ENCODE assay signal across 8 cellular contexts in genomic region chr15:83010709-83011270, GRCh38. TPM values are rescaled to one million over a fixed set of nuclear protein-coding genes. Genes with fewer than 3 reads are reported as not detected.
DNase-seq lines count a peak whose midpoint lies in the region; ATAC-seq and TF ChIP-seq lines count a peak whose summit lies in the region.

No MANE protein-coding gene starts in this region.

- CTCF ChIA-PET in AG04449 (lab: Yijun Ruan, JAX), result interaction anchor here (0.6 to 5.7 kb wide), 49 partner anchors 9 to 563 kb away, joined by 3 to 79 read pairs (median 4); partner anchors contain the start of genes HDGFL3 and RPS17

- peak overlapping the region; percentile 94 for H3K4me3 Mint-ChIP-seq in dendritic cell treated with granulocyte-macrophage colony-stimulating factor and Interleukin-4, amounts not matched to agents 40 ng/mL and 50 ng/mL, for 4 days

- DNase-seq in AG04449 (ENCODE audit: low read depth, low spot score), result peak; percentile 36
- peak; percentile 53 for DNase-seq in NCI-H2227 treated with DMSO at 0.1 percent for 48 hours (lab: John Stamatoyannopoulos, UW)
- peak; percentile 75 to 80 for DNase-seq in activated CD4-positive, alpha-beta T cell treated with anti-CD3 and anti-CD28 coated beads for 4 hours
- peak; percentile 74 for DNase-seq in left lobe of liver (ENCODE audit: low spot score)
- peak; percentile 63 for DNase-seq in stimulated activated CD4-positive, alpha-beta T cell treated with anti-CD3 and anti-CD28 coated beads, Interleukin-2, amount 100 ng/mL, for 4 hours (ENCODE audit: low read depth)

- peak overlapping the region; percentile 87 for H3K27ac Mint-ChIP-seq in dendritic cell treated with granulocyte-macrophage colony-stimulating factor and Interleukin-4, amounts not matched to agents 40 ng/mL and 50 ng/mL, for 4 days

- no peaks in the 10 kb centered on the region for H3K9me3 Mint-ChIP-seq in dendritic cell treated with granulocyte-macrophage colony-stimulating factor and Interleukin-4, amounts not matched to agents 40 ng/mL and 50 ng/mL, for 4 days

- POLR2A ChIA-PET in AG04449 (lab: Yijun Ruan, JAX), result interaction anchor here (0.6 to 1.9 kb wide), 4 partner anchors 12 to 963 kb away, joined by 3 to 9 read pairs (median 6); partner anchors contain the start of genes HDGFL3 and RPS17

- H3K27me3 Mint-ChIP-seq in dendritic cell treated with granulocyte-macrophage colony-stimulating factor and Interleukin-4, amounts not matched to agents 40 ng/mL and 50 ng/mL, for 4 days, result no peaks in the 10 kb centered on the region

- peak overlapping the region; percentile 90 for H3K4me3 ChIP-seq in AG04449 (ENCODE audit: low read depth, low read length)

- peaks cover 47% of the 10 kb centered on the region for H3K36me3 Mint-ChIP-seq in dendritic cell treated with granulocyte-macrophage colony-stimulating factor and Interleukin-4, amounts not matched to agents 40 ng/mL and 50 ng/mL, for 4 days (ENCODE audit: low read depth)

- ATAC-seq in GM18858 (IDR thresholded peaks at IDR 0.05; ENCODE audit: unreplicated experiment) (peak; percentile 45), HG03097 (IDR thresholded peaks at IDR 0.05; ENCODE audit: low FRiP score, unreplicated experiment) (peak; percentile 54), left lobe of liver (peak; percentile 80)

- peaks cover 40% of the 10 kb centered on the region for H3K4me1 Mint-ChIP-seq in dendritic cell treated with granulocyte-macrophage colony-stimulating factor and Interleukin-4, amounts not matched to agents 40 ng/mL and 50 ng/mL, for 4 days (ENCODE audit: low read depth)

- intact Hi-C loops in dendritic cell treated with granulocyte-macrophage colony-stimulating factor and Interleukin-4, amounts not matched to agents 40 ng/mL and 50 ng/mL, for 4 days (cut with micrococcal nuclease), result loop anchor here (5.0 kb wide), 2 partner anchors 97 to 197 kb away; partner anchors contain the start of genes HDGFL3 and TM6SF1

- TF ChIP-seq CTCF in AG04449 (IDR thresholded peaks at IDR 0.05; ENCODE audit: insufficient read depth, low read length, missing control alignments), result peak; percentile 88

RNA-seq across cellular contexts. Expression of gene C15orf40, which starts 0.6 kb away (rescaled TPM):
- total RNA-seq in left lobe of liver, result 11.0 TPM

RNA-seq across cellular contexts. Expression of gene RAMAC, which starts 24.8 kb away (rescaled TPM):
- total RNA-seq in left lobe of liver, result 9.6 TPM

RNA-seq across cellular contexts. Expression of gene BTBD1, which starts 56.3 kb away (rescaled TPM):
- total RNA-seq in left lobe of liver, result 17.8 TPM

RNA-seq across cellular contexts. Expression of gene HOMER2, which starts 58.3 kb away (rescaled TPM):
- total RNA-seq in left lobe of liver, result 61.3 TPM

Comparison
In these comparisons a context has a peak if more than half of its experiments do, and no peak if none do; other contexts are left out.
1. Peak in every context shown above with its lines: DNase-seq, ATAC-seq and H3K4me3 ChIP-seq.